In genomic region chr1:45643978-45644377, GRCh38 we compare ENCODE assay signal across 1 cellular context.
TF ChIP-seq lines count a peak whose summit lies in the region.

No MANE protein-coding gene starts in this region.

TF ChIP-seq in HCT116, 20 proteins besides CTCF, POLR2A, EP300 and RAD21 (continued from another document):
- TF ChIP-seq ATF3 (IDR thresholded peaks at IDR 0.05) (no peak), SRF (IDR thresholded peaks at IDR 0.05; ENCODE audit: low read depth) (no peak), SIN3A (IDR thresholded peaks at IDR 0.05; ENCODE audit: low read depth) (no peak), SP1 (IDR thresholded peaks at IDR 0.05; ENCODE audit: low read depth) (no peak), CBX3 (IDR thresholded peaks at IDR 0.05; ENCODE audit: low read depth) (no peak), EZH2phosphoT487 (IDR thresholded peaks at IDR 0.05; ENCODE audit: borderline replicate concordance) (no peak), EGR1 (IDR thresholded peaks at IDR 0.05; ENCODE audit: low read depth) (no peak)
